In genomic region chr12:50214018-50214417, GRCh38 we compare ENCODE assay signal across 22 cellular contexts. TPM values are rescaled to one million over a fixed set of nuclear protein-coding genes. Genes with fewer than 3 reads are reported as not detected.
A peak's percentile ranks its signal among the peaks of the same experiment; 100 is the strongest.
DNase-seq lines count a peak whose midpoint lies in the region; ATAC-seq, FAIRE-seq and TF ChIP-seq lines count a peak whose summit lies in the region.
"Had no signal": no experiment of that assay in that cellular context is flagged by ENCODE, and none has a peak within 500 bp of the region (broad histone marks: within the 10 kb centered on the region; RNA-seq: fewer than 3 reads in every experiment).

No MANE protein-coding gene starts in this region.

- H2BK15ac ChIP-seq in mesenchymal stem cell (ENCODE audit: low read depth, poor library complexity, severe bottlenecking), result no peak overlapping the region

- H2BK5ac ChIP-seq in mesenchymal stem cell (ENCODE audit: low read depth, low read length, poor library complexity, severe bottlenecking), result no peak overlapping the region

- no peak for ATAC-seq in CD4-positive, alpha-beta T cell (ENCODE audit: poor library complexity)
- ATAC-seq in activated T-helper 17 cell treated with anti-CD3 and anti-CD28 coated beads, Interleukin-2, amount 50 U/mL, for 72 hours (replicated peaks), result no peak
- ATAC-seq in GM18505 (IDR thresholded peaks at IDR 0.05; ENCODE audit: unreplicated experiment), result no peak
- ATAC-seq: left lung had no signal

- H3K4ac ChIP-seq in mesenchymal stem cell (ENCODE audit: low read depth in 1 of 2, low read length in 2 of 2), result no peak overlapping the region

- H3K9me3 Mint-ChIP-seq in CD4-positive, alpha-beta T cell, result no peaks in the 10 kb centered on the region
- no peaks in the 10 kb centered on the region for H3K9me3 Mint-ChIP-seq in activated T-helper 17 cell treated with anti-CD3 and anti-CD28 coated beads, Interleukin-2, amount 50 U/mL, for 72 hours
- H3K9me3 Mint-ChIP-seq: activated CD4-positive, alpha-beta T cell treated with anti-CD3 and anti-CD28 coated beads, Interleukin-2, amount 10 ng/mL, durations not matched to agents 24 days and 14 days had no signal

- H3K36me3 ChIP-seq in DOHH2 (ENCODE audit: control insufficient read depth, low read length) (no peaks in the 10 kb centered on the region; the same call in 1 of the 2 replicates), mesenchymal stem cell (ENCODE audit: control insufficient read depth in 1 of 2, insufficient read depth in 2 of 2, low read depth in 1 of 2, low read length in 2 of 2) (peaks cover 3 to 79% of the 10 kb centered on the region in 2 experiments)
- H3K36me3 ChIP-seq: HAP-1 had no signal

- peak overlapping the region; percentile 90 for H3K27ac Mint-ChIP-seq in CD4-positive, alpha-beta T cell
- peak overlapping the region; percentile 83 for H3K27ac Mint-ChIP-seq in activated T-helper 17 cell treated with anti-CD3 and anti-CD28 coated beads, Interleukin-2, amount 50 U/mL, for 72 hours
- H3K27ac Mint-ChIP-seq: progenitor cell of endocrine pancreas had no signal

- H2AFZ ChIP-seq in mesenchymal stem cell (ENCODE audit: low read depth, low read length), result no peak overlapping the region

- H3K9me2 ChIP-seq in DOHH2 (replicated peaks; ENCODE audit: control insufficient read depth, low read length), result no peaks in the 10 kb centered on the region

- H4K20me1 ChIP-seq in DOHH2 (ENCODE audit: control insufficient read depth, insufficient read depth, low read depth, low read length), result no peaks in the 10 kb centered on the region

- TF ChIP-seq CTCF in CD4-positive, alpha-beta T cell (IDR thresholded peaks at IDR 0.05), result no peak
- no peak for TF ChIP-seq CTCF in DOHH2 (IDR thresholded peaks at IDR 0.05; ENCODE audit: low read depth, low read length, poor library complexity, severe bottlenecking)

- no peak overlapping the region for H2AK5ac ChIP-seq in mesenchymal stem cell (ENCODE audit: low read length, severe bottlenecking)

- WGBS in mesenchymal stem cell, result no CpG with 5 or more reads among the region's 1 CpG

- no peak overlapping the region for H4K8ac ChIP-seq in mesenchymal stem cell (ENCODE audit: low read length)

- H3K14ac ChIP-seq in mesenchymal stem cell (ENCODE audit: low read length in 2 of 2), result no peak overlapping the region

- H3K79me2 ChIP-seq in DOHH2 (ENCODE audit: control insufficient read depth, low read length), result peaks cover 76% of the 10 kb centered on the region

- no peak overlapping the region for H3K23ac ChIP-seq in mesenchymal stem cell (ENCODE audit: low read length in 2 of 2)

- no peak for FAIRE-seq in H54 (lab: Jason Lieb, UNC)

- H3K27ac ChIP-seq in CD4-positive, alpha-beta T cell (ENCODE audit: low read depth, low read length), result no peak overlapping the region
- peak overlapping the region; percentile 50 for H3K27ac ChIP-seq in DOHH2 (ENCODE audit: low read depth, low read length)
- H3K27ac ChIP-seq in mesenchymal stem cell (ENCODE audit: low read length, poor library complexity, severe bottlenecking), result no peak overlapping the region
- H3K27ac ChIP-seq: left lung, SJSA1 had no signal

- H3K4me3 ChIP-seq in DOHH2 (ENCODE audit: low read length) (peak overlapping the region; percentile 40), mesenchymal stem cell (ENCODE audit: insufficient read depth in 1 of 2, low read depth in 1 of 2, low read length in 2 of 2) (peak overlapping the region in 1 of 2 experiments; percentile 52)
- H3K4me3 ChIP-seq: HAP-1, left lung, SJSA1 had no signal

- peaks cover 10% of the 10 kb centered on the region for H3K79me1 ChIP-seq in mesenchymal stem cell (replicated peaks; ENCODE audit: low read length, poor library complexity, severe bottlenecking)

- no peaks in the 10 kb centered on the region for H3K9me3 ChIP-seq in CD4-positive, alpha-beta T cell (ENCODE audit: control insufficient read depth, low read length)
- no peaks in the 10 kb centered on the region for H3K9me3 ChIP-seq in DOHH2 (ENCODE audit: control insufficient read depth, insufficient read depth, low read length)
- no peaks in the 10 kb centered on the region for H3K9me3 ChIP-seq in mesenchymal stem cell (ENCODE audit: control insufficient read depth, low read length)
- H3K9me3 ChIP-seq: HAP-1, left lung, SJSA1 had no signal

- H3K4me2 ChIP-seq in DOHH2 (ENCODE audit: low read length), result peak overlapping the region; percentile 72
- no peak overlapping the region for H3K4me2 ChIP-seq in mesenchymal stem cell (ENCODE audit: low read length, poor library complexity, severe bottlenecking)

- H2BK120ac ChIP-seq in mesenchymal stem cell (ENCODE audit: low read depth, low read length), result no peak overlapping the region

- no peak overlapping the region for H3K18ac ChIP-seq in mesenchymal stem cell (ENCODE audit: low read depth in 1 of 2, low read length in 2 of 2)

- H3K4me3 Mint-ChIP-seq in CD4-positive, alpha-beta T cell, result no peak overlapping the region
- peak overlapping the region; percentile 48 for H3K4me3 Mint-ChIP-seq in activated T-helper 17 cell treated with anti-CD3 and anti-CD28 coated beads, Interleukin-2, amount 50 U/mL, for 72 hours
- H3K4me3 Mint-ChIP-seq: activated CD4-positive, alpha-beta T cell treated with anti-CD3 and anti-CD28 coated beads, Interleukin-2, amount 10 ng/mL, durations not matched to agents 24 days and 14 days had no signal

- intact Hi-C loops in CD4-positive, alpha-beta T cell (cut with DNase I, micrococcal nuclease), result loop anchor here in 1 of 2 experiments (10.0 kb wide), 1 partner anchor 421 kb away; no protein-coding TSS in a partner anchor

- POLR2A ChIA-PET in CD4-positive, alpha-beta T cell (lab: Charles Lee), result interaction anchor here (4.5 kb wide), 1 partner anchor 9 kb away, joined by 57 read pairs; no protein-coding TSS in a partner anchor

- no peak overlapping the region for H4K91ac ChIP-seq in mesenchymal stem cell (ENCODE audit: low read length)

- H3F3A ChIP-seq in DOHH2 (ENCODE audit: control insufficient read depth, insufficient read depth), result peaks cover 16% of the 10 kb centered on the region

- no peak overlapping the region for H2BK12ac ChIP-seq in mesenchymal stem cell (ENCODE audit: low read length in 2 of 2)

- no peaks in the 10 kb centered on the region for H3K36me3 Mint-ChIP-seq in CD4-positive, alpha-beta T cell (ENCODE audit: low read depth)
- H3K36me3 Mint-ChIP-seq in activated T-helper 17 cell treated with anti-CD3 and anti-CD28 coated beads, Interleukin-2, amount 50 U/mL, for 72 hours (ENCODE audit: low read depth), result peaks cover 65% of the 10 kb centered on the region

- DNase-seq in CD4-positive, alpha-beta T cell, result no peak
- DNase-seq in mesenchymal stem cell, result no peak
- no peak for DNase-seq in CD1c-positive myeloid dendritic cell (ENCODE audit: extremely low spot score)
- no peak for DNase-seq in H54 (ENCODE audit: insufficient read length, low spot score)
- DNase-seq: activated CD4-positive, alpha-beta T cell treated with anti-CD3 and anti-CD28 coated beads, Interleukin-2, amount 10 ng/mL, durations not matched to agents 24 days and 14 days; activated T-cell treated with anti-CD3 and anti-CD28 coated beads, Interleukin-2, amount 50 U/mL, for 48 hours; BE2C; caudate nucleus; DMS 273 treated with DMSO at 0.1 percent for 48 hours; effector memory CD4-positive, alpha-beta T cell; KBM-7; left lung; NCI-H2081 treated with DMSO at 0.1 percent for 48 hours; NCI-H524; stimulated activated CD4-positive, alpha-beta T cell treated with anti-CD3 and anti-CD28 coated beads, Interleukin-12 subunit alpha, Interleukin-12 subunit beta, amount 100 ng/mL, for 4 hours; trophoblast cell had no signal

- CTCF ChIA-PET in CD4-positive, alpha-beta T cell (lab: Charles Lee), result no interaction called here

- peaks cover 53% of the 10 kb centered on the region for H3K4me1 Mint-ChIP-seq in CD4-positive, alpha-beta T cell (ENCODE audit: low read depth)
- H3K4me1 Mint-ChIP-seq in activated T-helper 17 cell treated with anti-CD3 and anti-CD28 coated beads, Interleukin-2, amount 50 U/mL, for 72 hours, result peaks cover 38% of the 10 kb centered on the region

- H3K4me1 ChIP-seq in DOHH2 (ENCODE audit: control insufficient read depth, low read length), result peaks cover 48% of the 10 kb centered on the region
- peaks cover 3% of the 10 kb centered on the region for H3K4me1 ChIP-seq in mesenchymal stem cell (ENCODE audit: control insufficient read depth, insufficient read depth, low read depth, low read length)

- H3K9ac ChIP-seq in mesenchymal stem cell (ENCODE audit: low read length), result peak overlapping the region; percentile 46

- H3K27me3 ChIP-seq in CD4-positive, alpha-beta T cell (ENCODE audit: control insufficient read depth, insufficient read depth, low read length), result no peaks in the 10 kb centered on the region
- H3K27me3 ChIP-seq in DOHH2 (ENCODE audit: control insufficient read depth, low read length), result no peaks in the 10 kb centered on the region
- no peaks in the 10 kb centered on the region for H3K27me3 ChIP-seq in mesenchymal stem cell (ENCODE audit: control insufficient read depth in 1 of 2, insufficient read depth in 1 of 2, low read length in 2 of 2)
- H3K27me3 ChIP-seq: BE2C, left lung, SJSA1 had no signal

- H3K27me3 Mint-ChIP-seq in CD4-positive, alpha-beta T cell, result no peaks in the 10 kb centered on the region
- H3K27me3 Mint-ChIP-seq in activated T-helper 17 cell treated with anti-CD3 and anti-CD28 coated beads, Interleukin-2, amount 50 U/mL, for 72 hours, result no peaks in the 10 kb centered on the region
- H3K27me3 Mint-ChIP-seq: activated CD4-positive, alpha-beta T cell treated with anti-CD3 and anti-CD28 coated beads, Interleukin-2, amount 10 ng/mL, durations not matched to agents 24 days and 14 days; progenitor cell of endocrine pancreas had no signal

- no peak for TF ChIP-seq POLR2A in GM18505 (IDR thresholded peaks at IDR 0.05; ENCODE audit: borderline replicate concordance, extremely low read depth, insufficient read depth, insufficient read length)
- TF ChIP-seq POLR2A in H54 (IDR thresholded peaks at IDR 0.05; ENCODE audit: low read depth, low read length), result no peak

RNA-seq across cellular contexts. Expression of gene CERS5, which starts 46.8 kb away (rescaled TPM):
- total RNA-seq in CD4-positive, alpha-beta T cell, result 10 to 100 TPM; 42.3 to 44.5 TPM
- 10 to 100 TPM; 72.0 to 77.6 TPM for total RNA-seq in activated T-helper 17 cell treated with anti-CD3 and anti-CD28 coated beads, Interleukin-2, amount 50 U/mL, for 72 hours
- polyA plus RNA-seq in mesenchymal stem cell (2013, experiment 1 of 2), result 41.5 TPM
- 44.3 TPM for polyA plus RNA-seq in mesenchymal stem cell (2013, experiment 2 of 2)
